In genomic region chr7:35036361-35037171, GRCh38 we compare ENCODE assay signal across 8 cellular contexts. TPM values are rescaled to one million over a fixed set of nuclear protein-coding genes. Genes with fewer than 3 reads are reported as not detected.
DNase-seq lines count a peak whose midpoint lies in the region; FAIRE-seq and TF ChIP-seq lines count a peak whose summit lies in the region.

No MANE protein-coding gene starts in this region.

- H3K27ac ChIP-seq in WERI-Rb-1 (peak overlapping the region; percentile 86), kidney (ENCODE audit: low read depth in 2 of 2, low read length in 2 of 2) (peak overlapping the region; percentile 3 to 39)

- H3K4me3 Mint-ChIP-seq in chondrocyte (ENCODE audit: unreplicated experiment): peak overlapping the region; percentile 97

- no peak for FAIRE-seq in H54 (lab: Jason Lieb, UNC)
- no peak for FAIRE-seq in kidney (lab: Jason Lieb, UNC)

- no peak for TF ChIP-seq CTCF in WERI-Rb-1 (IDR thresholded peaks at IDR 0.05; ENCODE audit: low read depth, low read length)
- no peak for TF ChIP-seq CTCF in chondrocyte (IDR thresholded peaks at IDR 0.05)
- no peak for TF ChIP-seq CTCF in kidney (IDR thresholded peaks at IDR 0.05; ENCODE audit: borderline replicate concordance, extremely low read depth, insufficient read depth)

- H3K27me3 ChIP-seq in WERI-Rb-1 (ENCODE audit: insufficient read depth, low read depth, severe bottlenecking): no peaks in the 10 kb centered on the region

- H3K4me3 ChIP-seq in WERI-Rb-1 (ENCODE audit: low read depth, low read length) (peak overlapping the region; percentile 94), kidney (ENCODE audit: low read length in 2 of 2) (peak overlapping the region; percentile 73 to 79)

- peaks cover 2 to 8% of the 10 kb centered on the region in 2 donors for H3K4me1 ChIP-seq in kidney (ENCODE audit: control insufficient read depth in 1 of 2, insufficient read depth in 1 of 2, low read depth in 1 of 2, low read length in 2 of 2)

- H3K9me3 ChIP-seq in WERI-Rb-1 (ENCODE audit: severe bottlenecking): no peaks in the 10 kb centered on the region
- no peaks in the 10 kb centered on the region for H3K9me3 ChIP-seq in kidney (ENCODE audit: control insufficient read depth in 1 of 2, low read length in 2 of 2)

- H3K4me1 Mint-ChIP-seq in chondrocyte (ENCODE audit: low read depth): peaks cover 34% of the 10 kb centered on the region

- TF ChIP-seq POLR2A in H54 (IDR thresholded peaks at IDR 0.05; ENCODE audit: low read depth, low read length): no peak

- H3K36me3 ChIP-seq in WERI-Rb-1: no peaks in the 10 kb centered on the region
- H3K36me3 ChIP-seq in kidney (ENCODE audit: control insufficient read depth in 1 of 2, insufficient read depth in 2 of 2, low read length in 2 of 2): no peaks in the 10 kb centered on the region

- no peaks in the 10 kb centered on the region for H3K9me3 Mint-ChIP-seq in chondrocyte (ENCODE audit: low read depth)

- no peaks in the 10 kb centered on the region for H3K36me3 Mint-ChIP-seq in chondrocyte (ENCODE audit: low read depth)

- H3K27me3 Mint-ChIP-seq in chondrocyte (ENCODE audit: low read depth): no peaks in the 10 kb centered on the region

- H3K9ac ChIP-seq in kidney (ENCODE audit: low read length in 2 of 2): peak overlapping the region; percentile 69

- DNase-seq in DMS53 (lab: John Stamatoyannopoulos, UW) (peak; percentile 91), H54 (ENCODE audit: insufficient read length, low spot score) (peak; percentile 91), NCI-H1105 treated with DMSO at 0.1 percent for 48 hours (lab: John Stamatoyannopoulos, UW) (peak; percentile 55), WERI-Rb-1 (peak; percentile 62), chondrocyte (ENCODE audit: low spot score) (no peak), kidney (peak; percentile 87), cortex of kidney (lab: John Stamatoyannopoulos, UW) (no peak)
- DNase-seq in stimulated activated CD4-positive, alpha-beta T cell treated with anti-CD3 and anti-CD28 coated beads, Interleukin-15, amount 100 ng/mL, for 24 hours: peak; percentile 61

- peak overlapping the region; percentile 96 for H3K27ac Mint-ChIP-seq in chondrocyte (ENCODE audit: unreplicated experiment)

- intact Hi-C loops in kidney (cut with DNase I): no loop called here

RNA-seq across cellular contexts. Expression of gene DPY19L1, which starts 0.7 kb away (rescaled TPM):
- 30.9 to 47.7 TPM (median 32.2 TPM) in 3 replicates for total RNA-seq in chondrocyte
- 32.4 TPM for total RNA-seq in kidney
- 5.0 TPM for polyA plus RNA-seq in kidney (ENCODE audit: insufficient read depth, low read depth, low replicate concordance)

Comparison
In these comparisons a context has a peak if more than half of its experiments do, and no peak if none do; other contexts are left out.
1. DNase-seq: peak in DMS53 (single experiment), H54 (single experiment), NCI-H1105 treated with DMSO at 0.1 percent for 48 hours (single experiment), WERI-Rb-1 (single experiment), kidney (single experiment) and stimulated activated CD4-positive, alpha-beta T cell treated with anti-CD3 and anti-CD28 coated beads, Interleukin-15, amount 100 ng/mL, for 24 hours (single experiment); none in chondrocyte (single experiment) and cortex of kidney (single experiment).